ENCODE assay signal across 1 cellular context in the genomic region with DNA sequence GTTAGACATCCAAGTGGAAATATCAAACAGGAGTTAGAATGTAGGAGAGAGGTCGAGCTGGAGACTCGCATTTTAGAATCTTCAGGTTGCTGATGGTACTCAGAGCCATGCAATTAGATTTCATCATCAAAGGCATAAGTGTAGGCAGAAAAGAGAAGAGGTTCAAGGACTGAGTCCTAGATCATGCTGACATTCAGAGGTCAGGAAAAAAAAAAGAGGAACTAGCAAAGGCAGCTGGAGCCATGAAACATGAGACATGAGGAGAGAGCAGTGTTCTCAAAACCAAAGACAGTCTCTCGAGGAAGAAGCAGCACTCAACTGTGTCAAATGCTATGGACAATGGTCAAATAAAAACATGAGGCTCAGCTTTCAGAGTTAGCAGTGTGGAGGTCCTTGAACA.
TF ChIP-seq lines count a peak whose summit lies in the region.

No MANE protein-coding gene starts in this region.

TF ChIP-seq in K562, 482 proteins besides CTCF, POLR2A, EP300 and RAD21 (continued from another document):
- TF ChIP-seq, protein P1, sequence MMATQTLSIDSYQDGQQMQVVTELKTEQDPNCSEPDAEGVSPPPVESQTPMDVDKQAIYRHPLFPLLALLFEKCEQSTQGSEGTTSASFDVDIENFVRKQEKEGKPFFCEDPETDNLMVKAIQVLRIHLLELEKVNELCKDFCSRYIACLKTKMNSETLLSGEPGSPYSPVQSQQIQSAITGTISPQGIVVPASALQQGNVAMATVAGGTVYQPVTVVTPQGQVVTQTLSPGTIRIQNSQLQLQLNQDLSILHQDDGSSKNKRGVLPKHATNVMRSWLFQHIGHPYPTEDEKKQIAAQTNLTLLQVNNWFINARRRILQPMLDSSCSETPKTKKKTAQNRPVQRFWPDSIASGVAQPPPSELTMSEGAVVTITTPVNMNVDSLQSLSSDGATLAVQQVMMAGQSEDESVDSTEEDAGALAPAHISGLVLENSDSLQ (IDR thresholded peaks at IDR 0.05), result peak; percentile 42; the same call in 1 of the 2 replicates
- TF ChIP-seq, protein P2, sequence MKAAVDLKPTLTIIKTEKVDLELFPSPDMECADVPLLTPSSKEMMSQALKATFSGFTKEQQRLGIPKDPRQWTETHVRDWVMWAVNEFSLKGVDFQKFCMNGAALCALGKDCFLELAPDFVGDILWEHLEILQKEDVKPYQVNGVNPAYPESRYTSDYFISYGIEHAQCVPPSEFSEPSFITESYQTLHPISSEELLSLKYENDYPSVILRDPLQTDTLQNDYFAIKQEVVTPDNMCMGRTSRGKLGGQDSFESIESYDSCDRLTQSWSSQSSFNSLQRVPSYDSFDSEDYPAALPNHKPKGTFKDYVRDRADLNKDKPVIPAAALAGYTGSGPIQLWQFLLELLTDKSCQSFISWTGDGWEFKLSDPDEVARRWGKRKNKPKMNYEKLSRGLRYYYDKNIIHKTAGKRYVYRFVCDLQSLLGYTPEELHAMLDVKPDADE (conservative IDR thresholded peaks at IDR 0.05; ENCODE audit: control insufficient read depth, low read depth, low read length), result no peak
- TF ChIP-seq, protein P3, sequence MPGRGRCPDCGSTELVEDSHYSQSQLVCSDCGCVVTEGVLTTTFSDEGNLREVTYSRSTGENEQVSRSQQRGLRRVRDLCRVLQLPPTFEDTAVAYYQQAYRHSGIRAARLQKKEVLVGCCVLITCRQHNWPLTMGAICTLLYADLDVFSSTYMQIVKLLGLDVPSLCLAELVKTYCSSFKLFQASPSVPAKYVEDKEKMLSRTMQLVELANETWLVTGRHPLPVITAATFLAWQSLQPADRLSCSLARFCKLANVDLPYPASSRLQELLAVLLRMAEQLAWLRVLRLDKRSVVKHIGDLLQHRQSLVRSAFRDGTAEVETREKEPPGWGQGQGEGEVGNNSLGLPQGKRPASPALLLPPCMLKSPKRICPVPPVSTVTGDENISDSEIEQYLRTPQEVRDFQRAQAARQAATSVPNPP (IDR thresholded peaks at IDR 0.05; ENCODE audit: borderline replicate concordance, insufficient read depth, insufficient read length), result no peak
- TF ChIP-seq SREBF2 (CRISPR knock-in tag; IDR thresholded peaks at IDR 0.05), result no peak
- TF ChIP-seq TARDBP (IDR thresholded peaks at IDR 0.05), result no peak
- peak; percentile 38; the same call in 1 of the 2 replicates for TF ChIP-seq SMARCE1 (IDR thresholded peaks at IDR 0.05)
- TF ChIP-seq, protein P4, sequence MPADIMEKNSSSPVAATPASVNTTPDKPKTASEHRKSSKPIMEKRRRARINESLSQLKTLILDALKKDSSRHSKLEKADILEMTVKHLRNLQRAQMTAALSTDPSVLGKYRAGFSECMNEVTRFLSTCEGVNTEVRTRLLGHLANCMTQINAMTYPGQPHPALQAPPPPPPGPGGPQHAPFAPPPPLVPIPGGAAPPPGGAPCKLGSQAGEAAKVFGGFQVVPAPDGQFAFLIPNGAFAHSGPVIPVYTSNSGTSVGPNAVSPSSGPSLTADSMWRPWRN (IDR thresholded peaks at IDR 0.05; ENCODE audit: low read depth), result no peak
- TF ChIP-seq, protein P5, sequence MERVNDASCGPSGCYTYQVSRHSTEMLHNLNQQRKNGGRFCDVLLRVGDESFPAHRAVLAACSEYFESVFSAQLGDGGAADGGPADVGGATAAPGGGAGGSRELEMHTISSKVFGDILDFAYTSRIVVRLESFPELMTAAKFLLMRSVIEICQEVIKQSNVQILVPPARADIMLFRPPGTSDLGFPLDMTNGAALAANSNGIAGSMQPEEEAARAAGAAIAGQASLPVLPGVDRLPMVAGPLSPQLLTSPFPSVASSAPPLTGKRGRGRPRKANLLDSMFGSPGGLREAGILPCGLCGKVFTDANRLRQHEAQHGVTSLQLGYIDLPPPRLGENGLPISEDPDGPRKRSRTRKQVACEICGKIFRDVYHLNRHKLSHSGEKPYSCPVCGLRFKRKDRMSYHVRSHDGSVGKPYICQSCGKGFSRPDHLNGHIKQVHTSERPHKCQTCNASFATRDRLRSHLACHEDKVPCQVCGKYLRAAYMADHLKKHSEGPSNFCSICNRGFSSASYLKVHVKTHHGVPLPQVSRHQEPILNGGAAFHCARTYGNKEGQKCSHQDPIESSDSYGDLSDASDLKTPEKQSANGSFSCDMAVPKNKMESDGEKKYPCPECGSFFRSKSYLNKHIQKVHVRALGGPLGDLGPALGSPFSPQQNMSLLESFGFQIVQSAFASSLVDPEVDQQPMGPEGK (CRISPR knock-in tag; IDR thresholded peaks at IDR 0.05; ENCODE audit: borderline replicate concordance), result no peak
- TF ChIP-seq SMARCC2 (IDR thresholded peaks at IDR 0.05; ENCODE audit: low read depth), result no peak
- peak; percentile 54 for TF ChIP-seq MEIS2 (IDR thresholded peaks at IDR 0.05; ENCODE audit: partially characterized antibody)
- TF ChIP-seq ZNF785 (CRISPR knock-in tag; IDR thresholded peaks at IDR 0.05), result no peak
- TF ChIP-seq L3MBTL2 (IDR thresholded peaks at IDR 0.05), result peak; percentile 67
- TF ChIP-seq FOXJ2 (tag; IDR thresholded peaks at IDR 0.05), result no peak
- TF ChIP-seq, protein P6, sequence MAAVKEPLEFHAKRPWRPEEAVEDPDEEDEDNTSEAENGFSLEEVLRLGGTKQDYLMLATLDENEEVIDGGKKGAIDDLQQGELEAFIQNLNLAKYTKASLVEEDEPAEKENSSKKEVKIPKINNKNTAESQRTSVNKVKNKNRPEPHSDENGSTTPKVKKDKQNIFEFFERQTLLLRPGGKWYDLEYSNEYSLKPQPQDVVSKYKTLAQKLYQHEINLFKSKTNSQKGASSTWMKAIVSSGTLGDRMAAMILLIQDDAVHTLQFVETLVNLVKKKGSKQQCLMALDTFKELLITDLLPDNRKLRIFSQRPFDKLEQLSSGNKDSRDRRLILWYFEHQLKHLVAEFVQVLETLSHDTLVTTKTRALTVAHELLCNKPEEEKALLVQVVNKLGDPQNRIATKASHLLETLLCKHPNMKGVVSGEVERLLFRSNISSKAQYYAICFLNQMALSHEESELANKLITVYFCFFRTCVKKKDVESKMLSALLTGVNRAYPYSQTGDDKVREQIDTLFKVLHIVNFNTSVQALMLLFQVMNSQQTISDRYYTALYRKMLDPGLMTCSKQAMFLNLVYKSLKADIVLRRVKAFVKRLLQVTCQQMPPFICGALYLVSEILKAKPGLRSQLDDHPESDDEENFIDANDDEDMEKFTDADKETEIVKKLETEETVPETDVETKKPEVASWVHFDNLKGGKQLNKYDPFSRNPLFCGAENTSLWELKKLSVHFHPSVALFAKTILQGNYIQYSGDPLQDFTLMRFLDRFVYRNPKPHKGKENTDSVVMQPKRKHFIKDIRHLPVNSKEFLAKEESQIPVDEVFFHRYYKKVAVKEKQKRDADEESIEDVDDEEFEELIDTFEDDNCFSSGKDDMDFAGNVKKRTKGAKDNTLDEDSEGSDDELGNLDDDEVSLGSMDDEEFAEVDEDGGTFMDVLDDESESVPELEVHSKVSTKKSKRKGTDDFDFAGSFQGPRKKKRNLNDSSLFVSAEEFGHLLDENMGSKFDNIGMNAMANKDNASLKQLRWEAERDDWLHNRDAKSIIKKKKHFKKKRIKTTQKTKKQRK (IDR thresholded peaks at IDR 0.05; ENCODE audit: borderline replicate concordance, low read depth, low read length), result no peak
- TF ChIP-seq LARP7 (IDR thresholded peaks at IDR 0.05), result no peak
- no peak for TF ChIP-seq RHOXF2B (CRISPR knock-in tag; conservative IDR thresholded peaks at IDR 0.05)
- TF ChIP-seq BRD4 (IDR thresholded peaks at IDR 0.05), result no peak
- no peak for TF ChIP-seq TGIF2 (CRISPR knock-in tag; IDR thresholded peaks at IDR 0.05)
- TF ChIP-seq NFIX (CRISPR knock-in tag; IDR thresholded peaks at IDR 0.05; ENCODE audit: low read depth), result no peak
- no peak for TF ChIP-seq MAFK (IDR thresholded peaks at IDR 0.05; ENCODE audit: low read length)
- no peak for TF ChIP-seq MAFF (IDR thresholded peaks at IDR 0.05; ENCODE audit: low read length)
- TF ChIP-seq ZNF347 (CRISPR knock-in tag; IDR thresholded peaks at IDR 0.05; ENCODE audit: low read depth), result no peak
- TF ChIP-seq, protein P7, sequence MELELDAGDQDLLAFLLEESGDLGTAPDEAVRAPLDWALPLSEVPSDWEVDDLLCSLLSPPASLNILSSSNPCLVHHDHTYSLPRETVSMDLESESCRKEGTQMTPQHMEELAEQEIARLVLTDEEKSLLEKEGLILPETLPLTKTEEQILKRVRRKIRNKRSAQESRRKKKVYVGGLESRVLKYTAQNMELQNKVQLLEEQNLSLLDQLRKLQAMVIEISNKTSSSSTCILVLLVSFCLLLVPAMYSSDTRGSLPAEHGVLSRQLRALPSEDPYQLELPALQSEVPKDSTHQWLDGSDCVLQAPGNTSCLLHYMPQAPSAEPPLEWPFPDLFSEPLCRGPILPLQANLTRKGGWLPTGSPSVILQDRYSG (tag; conservative IDR thresholded peaks at IDR 0.05; ENCODE audit: low read depth), result no peak
- TF ChIP-seq PCBP2 (IDR thresholded peaks at IDR 0.05; ENCODE audit: low read depth, low read length, poor library complexity, severe bottlenecking), result no peak
- TF ChIP-seq BCOR (IDR thresholded peaks at IDR 0.05), result no peak
- no peak for TF ChIP-seq NFIC (IDR thresholded peaks at IDR 0.05)
- TF ChIP-seq CHCHD3 (CRISPR knock-in tag; IDR thresholded peaks at IDR 0.05), result no peak
- TF ChIP-seq, protein P8, sequence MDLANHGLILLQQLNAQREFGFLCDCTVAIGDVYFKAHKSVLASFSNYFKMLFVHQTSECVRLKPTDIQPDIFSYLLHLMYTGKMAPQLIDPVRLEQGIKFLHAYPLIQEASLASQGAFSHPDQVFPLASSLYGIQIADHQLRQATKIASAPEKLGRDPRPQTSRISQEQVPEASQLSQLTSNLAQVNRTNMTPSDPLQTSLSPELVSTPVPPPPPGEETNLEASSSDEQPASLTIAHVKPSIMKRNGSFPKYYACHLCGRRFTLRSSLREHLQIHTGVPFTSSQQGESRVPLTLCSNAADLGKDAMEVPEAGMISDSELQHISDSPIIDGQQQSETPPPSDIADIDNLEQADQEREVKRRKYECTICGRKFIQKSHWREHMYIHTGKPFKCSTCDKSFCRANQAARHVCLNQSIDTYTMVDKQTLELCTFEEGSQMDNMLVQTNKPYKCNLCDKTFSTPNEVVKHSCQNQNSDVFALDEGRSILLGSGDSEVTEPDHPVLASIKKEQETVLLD (IDR thresholded peaks at IDR 0.05), result no peak
- no peak for TF ChIP-seq PPARD (CRISPR knock-in tag; IDR thresholded peaks at IDR 0.05)
- peak; percentile 65 for TF ChIP-seq ZFP36 (IDR thresholded peaks at IDR 0.05; ENCODE audit: low read depth, low read length, partially characterized antibody)
- TF ChIP-seq TCF3 (CRISPR knock-in tag; IDR thresholded peaks at IDR 0.05), result no peak
- TF ChIP-seq NR2C2 (CRISPR knock-in tag; IDR thresholded peaks at IDR 0.05), result no peak
- TF ChIP-seq NR2C2 (tag; IDR thresholded peaks at IDR 0.05), result peak; percentile 48; the same call in 1 of the 2 replicates
- no peak for TF ChIP-seq ARID2 (IDR thresholded peaks at IDR 0.05)
- TF ChIP-seq ESRRA (IDR thresholded peaks at IDR 0.05; ENCODE audit: borderline replicate concordance, low read depth), result peak; percentile 93
- TF ChIP-seq, protein P9, sequence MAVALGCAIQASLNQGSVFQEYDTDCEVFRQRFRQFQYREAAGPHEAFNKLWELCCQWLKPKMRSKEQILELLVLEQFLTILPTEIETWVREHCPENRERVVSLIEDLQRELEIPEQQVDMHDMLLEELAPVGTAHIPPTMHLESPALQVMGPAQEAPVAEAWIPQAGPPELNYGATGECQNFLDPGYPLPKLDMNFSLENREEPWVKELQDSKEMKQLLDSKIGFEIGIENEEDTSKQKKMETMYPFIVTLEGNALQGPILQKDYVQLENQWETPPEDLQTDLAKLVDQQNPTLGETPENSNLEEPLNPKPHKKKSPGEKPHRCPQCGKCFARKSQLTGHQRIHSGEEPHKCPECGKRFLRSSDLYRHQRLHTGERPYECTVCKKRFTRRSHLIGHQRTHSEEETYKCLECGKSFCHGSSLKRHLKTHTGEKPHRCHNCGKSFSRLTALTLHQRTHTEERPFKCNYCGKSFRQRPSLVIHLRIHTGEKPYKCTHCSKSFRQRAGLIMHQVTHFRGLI (CRISPR knock-in tag; IDR thresholded peaks at IDR 0.05), result no peak
- TF ChIP-seq, protein P10, sequence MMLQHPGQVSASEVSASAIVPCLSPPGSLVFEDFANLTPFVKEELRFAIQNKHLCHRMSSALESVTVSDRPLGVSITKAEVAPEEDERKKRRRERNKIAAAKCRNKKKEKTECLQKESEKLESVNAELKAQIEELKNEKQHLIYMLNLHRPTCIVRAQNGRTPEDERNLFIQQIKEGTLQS (IDR thresholded peaks at IDR 0.05), result peak; percentile 74
- TF ChIP-seq, protein P10 (CRISPR knock-in tag; conservative IDR thresholded peaks at IDR 0.05), result no peak
- TF ChIP-seq ZNF717 (CRISPR knock-in tag; IDR thresholded peaks at IDR 0.05), result no peak
- TF ChIP-seq OTX1 (CRISPR knock-in tag; IDR thresholded peaks at IDR 0.05), result no peak
- no peak for TF ChIP-seq ZZZ3 (IDR thresholded peaks at IDR 0.05)
- no peak for TF ChIP-seq ILF3 (IDR thresholded peaks at IDR 0.05; ENCODE audit: borderline replicate concordance)
- TF ChIP-seq, protein P11, sequence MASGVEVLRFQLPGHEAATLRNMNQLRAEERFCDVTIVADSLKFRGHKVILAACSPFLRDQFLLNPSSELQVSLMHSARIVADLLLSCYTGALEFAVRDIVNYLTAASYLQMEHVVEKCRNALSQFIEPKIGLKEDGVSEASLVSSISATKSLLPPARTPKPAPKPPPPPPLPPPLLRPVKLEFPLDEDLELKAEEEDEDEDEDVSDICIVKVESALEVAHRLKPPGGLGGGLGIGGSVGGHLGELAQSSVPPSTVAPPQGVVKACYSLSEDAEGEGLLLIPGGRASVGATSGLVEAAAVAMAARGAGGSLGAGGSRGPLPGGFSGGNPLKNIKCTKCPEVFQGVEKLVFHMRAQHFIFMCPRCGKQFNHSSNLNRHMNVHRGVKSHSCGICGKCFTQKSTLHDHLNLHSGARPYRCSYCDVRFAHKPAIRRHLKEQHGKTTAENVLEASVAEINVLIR (CRISPR knock-in tag; IDR thresholded peaks at IDR 0.05), result no peak
- no peak for TF ChIP-seq BACH1 (tag; IDR thresholded peaks at IDR 0.05)
- no peak for TF ChIP-seq HNRNPL (IDR thresholded peaks at IDR 0.05; ENCODE audit: low read depth, low read length)
- TF ChIP-seq ZNF384 (IDR thresholded peaks at IDR 0.05; ENCODE audit: low read depth, low read length), result peak; percentile 76
- TF ChIP-seq SPI1 (IDR thresholded peaks at IDR 0.05; ENCODE audit: borderline replicate concordance, low read depth, low read length), result peak; percentile 82
- TF ChIP-seq TOE1 (IDR thresholded peaks at IDR 0.05; ENCODE audit: borderline replicate concordance), result no peak
- no peak for TF ChIP-seq TOE1 (CRISPR knock-in tag; IDR thresholded peaks at IDR 0.05; ENCODE audit: borderline replicate concordance, low read depth)
- TF ChIP-seq, protein P12, sequence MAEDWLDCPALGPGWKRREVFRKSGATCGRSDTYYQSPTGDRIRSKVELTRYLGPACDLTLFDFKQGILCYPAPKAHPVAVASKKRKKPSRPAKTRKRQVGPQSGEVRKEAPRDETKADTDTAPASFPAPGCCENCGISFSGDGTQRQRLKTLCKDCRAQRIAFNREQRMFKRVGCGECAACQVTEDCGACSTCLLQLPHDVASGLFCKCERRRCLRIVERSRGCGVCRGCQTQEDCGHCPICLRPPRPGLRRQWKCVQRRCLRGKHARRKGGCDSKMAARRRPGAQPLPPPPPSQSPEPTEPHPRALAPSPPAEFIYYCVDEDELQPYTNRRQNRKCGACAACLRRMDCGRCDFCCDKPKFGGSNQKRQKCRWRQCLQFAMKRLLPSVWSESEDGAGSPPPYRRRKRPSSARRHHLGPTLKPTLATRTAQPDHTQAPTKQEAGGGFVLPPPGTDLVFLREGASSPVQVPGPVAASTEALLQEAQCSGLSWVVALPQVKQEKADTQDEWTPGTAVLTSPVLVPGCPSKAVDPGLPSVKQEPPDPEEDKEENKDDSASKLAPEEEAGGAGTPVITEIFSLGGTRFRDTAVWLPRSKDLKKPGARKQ (CRISPR knock-in tag; IDR thresholded peaks at IDR 0.05), result no peak
